In genomic region chr2:226649871-226650660, GRCh38 we compare ENCODE assay signal across 9 cellular contexts.
DNase-seq lines count a peak whose midpoint lies in the region; ATAC-seq and TF ChIP-seq lines count a peak whose summit lies in the region.
"Had no signal": no experiment of that assay in that cellular context is flagged by ENCODE, and none has a peak within 500 bp of the region (broad histone marks: within the 10 kb centered on the region; RNA-seq: fewer than 3 reads in every experiment).

No MANE protein-coding gene starts in this region.

- no peak overlapping the region for H3K4me3 Mint-ChIP-seq in neural progenitor cell
- H3K4me3 Mint-ChIP-seq: naive B cell had no signal

- DNase-seq in NCI-H1417 (lab: John Stamatoyannopoulos, UW) (peak in 2 of 3 experiments; percentile 32 to 50), NCI-H1417 treated with DMSO at 0.1 percent for 48 hours (lab: John Stamatoyannopoulos, UW) (no peak), NCI-H510A treated with DMSO at 0.1 percent for 48 hours (lab: John Stamatoyannopoulos, UW) (peak; percentile 36), fibroblast of peridontal ligament (ENCODE audit: extremely low read depth) (peak; percentile 97), neural progenitor cell (ENCODE audit: low spot score) (peak; percentile 55), thyroid gland (peak; percentile 93)
- DNase-seq in activated T-cell treated with anti-CD3 and anti-CD28 coated beads, Interleukin-2, amount 50 U/mL, for 48 hours: peak; percentile 43 to 50
- DNase-seq: naive B cell had no signal

- H3K27me3 ChIP-seq in neural progenitor cell (no peaks in the 10 kb centered on the region), thyroid gland (no peaks in the 10 kb centered on the region)

- peak overlapping the region; percentile 19 for H3K27ac Mint-ChIP-seq in neural progenitor cell
- H3K27ac Mint-ChIP-seq: naive B cell had no signal

- H4K20me1 ChIP-seq in neural progenitor cell (ENCODE audit: low read depth): no peaks in the 10 kb centered on the region

- H2AFZ ChIP-seq in neural progenitor cell (replicated peaks): peak overlapping the region; percentile 91

- peaks cover 16% of the 10 kb centered on the region for H3K9me3 Mint-ChIP-seq in neural progenitor cell

- TF ChIP-seq POLR2A in thyroid gland (IDR thresholded peaks at IDR 0.05): peak in 1 of 2 donors; percentile 71

- TF ChIP-seq CTCF in neural progenitor cell (IDR thresholded peaks at IDR 0.05) (no peak), thyroid gland (IDR thresholded peaks at IDR 0.05) (no peak)

- WGBS in thyroid gland, 2 donors: 12 to 14% methylated on average over 13 of the region's 13 CpGs

- peaks cover 12% of the 10 kb centered on the region for H3F3A ChIP-seq in neural progenitor cell (ENCODE audit: low read depth)

- H3K9ac ChIP-seq in neural progenitor cell: no peak overlapping the region

- no peaks in the 10 kb centered on the region for H3K79me2 ChIP-seq in neural progenitor cell (ENCODE audit: low read depth)

- no peaks in the 10 kb centered on the region for H3K36me3 ChIP-seq in neural progenitor cell
- no peaks in the 10 kb centered on the region for H3K36me3 ChIP-seq in thyroid gland

- peaks cover 7% of the 10 kb centered on the region for H3K4me1 ChIP-seq in neural progenitor cell
- peaks cover 34 to 67% of the 10 kb centered on the region in 2 donors for H3K4me1 ChIP-seq in thyroid gland

- H3K36me3 Mint-ChIP-seq in neural progenitor cell: peaks cover 9% of the 10 kb centered on the region

- peaks cover 20% of the 10 kb centered on the region for H3K4me1 Mint-ChIP-seq in neural progenitor cell

- ATAC-seq in HG02981 (IDR thresholded peaks at IDR 0.05; ENCODE audit: unreplicated experiment): peak; percentile 76

- no peaks in the 10 kb centered on the region for H3K9me3 ChIP-seq in neural progenitor cell (ENCODE audit: low read depth)
- H3K9me3 ChIP-seq in thyroid gland: no peaks in the 10 kb centered on the region

- peaks cover 4% of the 10 kb centered on the region for H3K27me3 Mint-ChIP-seq in neural progenitor cell (ENCODE audit: insufficient read depth, low read depth)

- H3K4me2 ChIP-seq in neural progenitor cell: no peak overlapping the region

- no peak overlapping the region for H3K4me3 ChIP-seq in neural progenitor cell
- H3K4me3 ChIP-seq in thyroid gland (replicated peaks in 1 of 3): no peak overlapping the region

- intact Hi-C loops in thyroid gland (cut with DNase I): loop anchor here (10.0 kb wide), 1 partner anchor 145 kb away; the partner anchor contains the start of gene IRS1

- H3K27ac ChIP-seq in neural progenitor cell: peak overlapping the region; percentile 48
- peak overlapping the region; percentile 90 to 96 (median 92) for H3K27ac ChIP-seq in thyroid gland
